Comparison of ENCODE assay signal across 34 cellular contexts in the genomic region with DNA sequence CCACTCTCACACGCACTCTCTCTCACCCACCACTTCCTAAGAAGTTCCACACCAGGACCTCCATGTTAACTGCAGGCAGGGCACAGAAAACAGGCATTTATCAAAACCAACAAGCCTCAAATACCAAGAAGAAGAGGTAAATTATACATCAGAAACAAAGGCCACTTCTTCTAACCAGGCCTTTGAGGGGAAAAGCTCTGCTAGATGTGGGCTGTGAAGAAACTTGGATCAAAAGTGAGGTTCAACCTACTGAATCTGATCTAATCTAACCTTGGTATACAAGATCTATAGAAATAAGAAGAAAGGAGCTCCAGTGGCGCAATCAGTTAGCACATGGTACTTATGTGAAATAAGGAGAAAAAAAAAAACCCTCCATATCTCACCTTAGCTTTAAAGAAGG.
"Had no signal": no experiment of that assay in that cellular context is flagged by ENCODE, and none has a peak within 500 bp of the region (broad histone marks: within the 10 kb centered on the region; RNA-seq: fewer than 3 reads in every experiment).

No MANE protein-coding gene starts in this region.

- ATAC-seq: activated CD8-positive, alpha-beta T cell treated with anti-CD3 and anti-CD28 coated beads for 36 hours; activated naive CD4-positive, alpha-beta T cell treated with anti-CD3 and anti-CD28 coated beads, Interleukin-2, amount 50 U/mL, for 72 hours; activated T-cell treated with anti-CD3 and anti-CD28 coated beads, Interleukin-2, amount 50 U/mL, for 4 hours; activated T-cell treated with anti-CD3 and anti-CD28 coated beads, Interleukin-2, amount 50 U/mL, for 72 hours; activated T-helper 17 cell treated with anti-CD3 and anti-CD28 coated beads, Interleukin-2, amount 50 U/mL, for 72 hours; body of pancreas had no signal

- H3K4me1 ChIP-seq: body of pancreas, breast epithelium had no signal

- H3K9me3 Mint-ChIP-seq: activated T-helper 1 cell treated with anti-CD3 and anti-CD28 coated beads, Interleukin-12 subunit alpha, Interleukin-12 subunit beta, Interleukin-2, Interleukin-4 antibody, amounts not matched to agents 30 ng/mL and 10 ng/mL and 1 ng/mL, durations not matched to agents 14 hours and 24 hours and 36 hours; activated T-helper 17 cell treated with anti-CD3 and anti-CD28 coated beads, Interleukin-2, amount 50 U/mL, for 72 hours had no signal

- H3K27me3 ChIP-seq: adrenal gland, body of pancreas, brain microvascular endothelial cell, breast epithelium had no signal

- H3K27ac ChIP-seq: adrenal gland, body of pancreas, brain microvascular endothelial cell, breast epithelium, VCaP had no signal

- H3K27ac Mint-ChIP-seq: activated B cell treated with CpG ODN at 0.5 μM for 24 hours; activated CD4-positive, alpha-beta memory T cell treated with anti-CD3 and anti-CD28 coated beads for 36 hours; activated CD4-positive, alpha-beta T cell treated with anti-CD3 and anti-CD28 coated beads, Interleukin-2, amount 10 ng/mL, durations not matched to agents 24 days and 14 days; activated CD8-positive, alpha-beta T cell treated with anti-CD3 and anti-CD28 coated beads for 36 hours; activated naive CD4-positive, alpha-beta T cell treated with anti-CD3 and anti-CD28 coated beads for 36 hours; activated naive CD4-positive, alpha-beta T cell treated with anti-CD3 and anti-CD28 coated beads, Interleukin-2, amount 50 U/mL, for 72 hours; activated naive CD8-positive, alpha-beta T cell treated with anti-CD3 and anti-CD28 coated beads for 36 hours; activated T-cell treated with anti-CD3 and anti-CD28 coated beads, Interleukin-2, amount 50 U/mL, for 72 hours; activated T-helper 1 cell treated with anti-CD3 and anti-CD28 coated beads, Interleukin-12 subunit alpha, Interleukin-12 subunit beta, Interleukin-2, Interleukin-4 antibody, amounts not matched to agents 30 ng/mL and 10 ng/mL and 1 ng/mL, durations not matched to agents 14 hours and 24 hours and 36 hours; activated T-helper 17 cell treated with anti-CD3 and anti-CD28 coated beads, Interleukin-2, amount 50 U/mL, for 72 hours; T-helper 1 cell treated with Interleukin-12 subunit alpha and Interleukin-12 subunit beta and Interleukin-4 antibody, amounts not matched to agents 30 μg/mL and 1 μg/mL, for 36 hours; T-helper 2 cell treated with Interferon-gamma antibody and Interleukin-4, amounts not matched to agents 5 μg/mL and 100 μg/mL, for 36 hours had no signal

- H3K36me3 ChIP-seq: adrenal gland, brain microvascular endothelial cell, breast epithelium had no signal

- H3K27me3 Mint-ChIP-seq: activated B cell treated with CpG ODN at 0.5 μM for 24 hours; activated CD4-positive, alpha-beta memory T cell treated with anti-CD3 and anti-CD28 coated beads for 36 hours; activated CD4-positive, alpha-beta T cell treated with anti-CD3 and anti-CD28 coated beads, Interleukin-2, amount 10 ng/mL, durations not matched to agents 24 days and 14 days; activated CD8-positive, alpha-beta T cell treated with anti-CD3 and anti-CD28 coated beads for 36 hours; activated naive CD8-positive, alpha-beta T cell treated with anti-CD3 and anti-CD28 coated beads for 36 hours; activated T-helper 17 cell treated with anti-CD3 and anti-CD28 coated beads, Interleukin-2, amount 50 U/mL, for 72 hours had no signal

- DNase-seq: activated B cell treated with CpG ODN at 0.5 μM for 24 hours; activated CD4-positive, alpha-beta memory T cell treated with anti-CD3 and anti-CD28 coated beads for 36 hours; activated CD4-positive, alpha-beta T cell treated with anti-CD3 and anti-CD28 coated beads for 4 hours; activated CD4-positive, alpha-beta T cell treated with anti-CD3 and anti-CD28 coated beads, Interleukin-2, amount 10 ng/mL, durations not matched to agents 24 days and 14 days; activated CD4-positive, alpha-beta T cell treated with anti-CD3 and anti-CD28 coated beads, Interleukin-2, amount 50 U/mL, for 1 hour; activated CD4-positive, alpha-beta T cell treated with anti-CD3 and anti-CD28 coated beads, Interleukin-2, amount 50 U/mL, for 4 hours; activated CD4-positive, CD25-positive, alpha-beta regulatory T cell treated with anti-CD3 and anti-CD28 coated beads, Interleukin-2, amount 50 U/mL, for 72 hours; activated CD8-positive, alpha-beta memory T cell treated with anti-CD3 and anti-CD28 coated beads, Interleukin-2, amount 50 U/mL, for 4 hours; activated CD8-positive, alpha-beta T cell treated with anti-CD3 and anti-CD28 coated beads for 36 hours; activated effector memory CD4-positive, alpha-beta T cell treated with anti-CD3 and anti-CD28 coated beads, Interleukin-2, amount 50 U/mL, for 16 hours; activated gamma-delta T cell treated with Interleukin-2 at 50 U/mL for 16 hours; activated naive CD4-positive, alpha-beta T cell; activated naive CD4-positive, alpha-beta T cell treated with anti-CD3 and anti-CD28 coated beads for 36 hours; activated naive CD4-positive, alpha-beta T cell treated with anti-CD3 and anti-CD28 coated beads, Interleukin-2, amount 50 U/mL, for 16 hours; activated naive CD8-positive, alpha-beta T cell treated with anti-CD3 and anti-CD28 coated beads for 36 hours; activated T-cell treated with anti-CD3 and anti-CD28 coated beads for 4 hours; activated T-cell treated with anti-CD3 and anti-CD28 coated beads, Interleukin-2, amount 50 U/mL, for 1 hour; activated T-cell treated with anti-CD3 and anti-CD28 coated beads, Interleukin-2, amount 50 U/mL, for 4 hours; activated T-cell treated with anti-CD3 and anti-CD28 coated beads, Interleukin-2, amount 50 U/mL, for 72 hours; adrenal gland; amniotic stem cell; aorta; body of pancreas; brain microvascular endothelial cell; central memory CD4-positive, alpha-beta T cell; T-helper 1 cell; T-helper 9 cell had no signal

- H3K4me3 ChIP-seq: adrenal gland, body of pancreas, breast epithelium had no signal

- H3K4me3 Mint-ChIP-seq: activated B cell treated with CpG ODN at 0.5 μM for 24 hours; activated CD4-positive, alpha-beta memory T cell treated with anti-CD3 and anti-CD28 coated beads for 36 hours; activated CD4-positive, alpha-beta T cell treated with anti-CD3 and anti-CD28 coated beads, Interleukin-2, amount 10 ng/mL, durations not matched to agents 24 days and 14 days; activated CD8-positive, alpha-beta T cell treated with anti-CD3 and anti-CD28 coated beads for 36 hours; activated naive CD4-positive, alpha-beta T cell treated with anti-CD3 and anti-CD28 coated beads for 36 hours; activated naive CD8-positive, alpha-beta T cell treated with anti-CD3 and anti-CD28 coated beads for 36 hours; activated T-cell treated with anti-CD3 and anti-CD28 coated beads, Interleukin-2, amount 50 U/mL, for 4 hours; activated T-cell treated with anti-CD3 and anti-CD28 coated beads, Interleukin-2, amount 50 U/mL, for 72 hours; activated T-helper 1 cell treated with anti-CD3 and anti-CD28 coated beads, Interleukin-12 subunit alpha, Interleukin-12 subunit beta, Interleukin-2, Interleukin-4 antibody, amounts not matched to agents 30 ng/mL and 10 ng/mL and 1 ng/mL, durations not matched to agents 14 hours and 24 hours and 36 hours; activated T-helper 17 cell treated with anti-CD3 and anti-CD28 coated beads, Interleukin-2, amount 50 U/mL, for 72 hours; T-helper 1 cell treated with Interleukin-12 subunit alpha and Interleukin-12 subunit beta and Interleukin-4 antibody, amounts not matched to agents 30 μg/mL and 1 μg/mL, for 36 hours; T-helper 2 cell treated with Interferon-gamma antibody and Interleukin-4, amounts not matched to agents 5 μg/mL and 100 μg/mL, for 36 hours had no signal
